ENCODE assay signal across 2 cellular contexts in the genomic region with DNA sequence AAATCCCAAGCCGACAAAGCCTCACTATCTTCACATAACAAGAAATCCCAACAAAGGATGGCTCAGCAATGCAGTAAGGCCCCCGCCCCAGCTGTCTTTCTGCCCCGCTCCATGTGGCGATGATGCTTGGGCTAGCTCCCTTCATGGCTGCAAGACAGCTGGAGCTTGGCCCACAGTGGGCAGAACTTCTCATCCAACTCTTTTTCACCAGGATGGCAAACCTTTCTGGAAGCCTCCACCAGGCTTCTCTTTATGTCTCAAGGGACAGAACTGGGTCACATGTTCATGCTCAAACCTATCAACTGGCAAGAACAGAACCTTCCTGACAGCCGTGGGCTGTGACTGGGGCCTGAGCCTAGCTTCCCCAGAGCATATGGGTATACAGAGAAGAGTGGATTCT.
A peak's percentile ranks its signal among the peaks of the same experiment; 100 is the strongest.
TF ChIP-seq lines count a peak whose summit lies in the region.

No MANE protein-coding gene starts in this region.

TF ChIP-seq in A549, 52 proteins besides CTCF, POLR2A, EP300 and RAD21 (continued from another document):
- TF ChIP-seq, protein P1, sequence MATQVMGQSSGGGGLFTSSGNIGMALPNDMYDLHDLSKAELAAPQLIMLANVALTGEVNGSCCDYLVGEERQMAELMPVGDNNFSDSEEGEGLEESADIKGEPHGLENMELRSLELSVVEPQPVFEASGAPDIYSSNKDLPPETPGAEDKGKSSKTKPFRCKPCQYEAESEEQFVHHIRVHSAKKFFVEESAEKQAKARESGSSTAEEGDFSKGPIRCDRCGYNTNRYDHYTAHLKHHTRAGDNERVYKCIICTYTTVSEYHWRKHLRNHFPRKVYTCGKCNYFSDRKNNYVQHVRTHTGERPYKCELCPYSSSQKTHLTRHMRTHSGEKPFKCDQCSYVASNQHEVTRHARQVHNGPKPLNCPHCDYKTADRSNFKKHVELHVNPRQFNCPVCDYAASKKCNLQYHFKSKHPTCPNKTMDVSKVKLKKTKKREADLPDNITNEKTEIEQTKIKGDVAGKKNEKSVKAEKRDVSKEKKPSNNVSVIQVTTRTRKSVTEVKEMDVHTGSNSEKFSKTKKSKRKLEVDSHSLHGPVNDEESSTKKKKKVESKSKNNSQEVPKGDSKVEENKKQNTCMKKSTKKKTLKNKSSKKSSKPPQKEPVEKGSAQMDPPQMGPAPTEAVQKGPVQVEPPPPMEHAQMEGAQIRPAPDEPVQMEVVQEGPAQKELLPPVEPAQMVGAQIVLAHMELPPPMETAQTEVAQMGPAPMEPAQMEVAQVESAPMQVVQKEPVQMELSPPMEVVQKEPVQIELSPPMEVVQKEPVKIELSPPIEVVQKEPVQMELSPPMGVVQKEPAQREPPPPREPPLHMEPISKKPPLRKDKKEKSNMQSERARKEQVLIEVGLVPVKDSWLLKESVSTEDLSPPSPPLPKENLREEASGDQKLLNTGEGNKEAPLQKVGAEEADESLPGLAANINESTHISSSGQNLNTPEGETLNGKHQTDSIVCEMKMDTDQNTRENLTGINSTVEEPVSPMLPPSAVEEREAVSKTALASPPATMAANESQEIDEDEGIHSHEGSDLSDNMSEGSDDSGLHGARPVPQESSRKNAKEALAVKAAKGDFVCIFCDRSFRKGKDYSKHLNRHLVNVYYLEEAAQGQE (IDR thresholded peaks at IDR 0.05): no peak
- no peak for TF ChIP-seq KDM1A (IDR thresholded peaks at IDR 0.05; ENCODE audit: low read depth)
- TF ChIP-seq, protein P2, sequence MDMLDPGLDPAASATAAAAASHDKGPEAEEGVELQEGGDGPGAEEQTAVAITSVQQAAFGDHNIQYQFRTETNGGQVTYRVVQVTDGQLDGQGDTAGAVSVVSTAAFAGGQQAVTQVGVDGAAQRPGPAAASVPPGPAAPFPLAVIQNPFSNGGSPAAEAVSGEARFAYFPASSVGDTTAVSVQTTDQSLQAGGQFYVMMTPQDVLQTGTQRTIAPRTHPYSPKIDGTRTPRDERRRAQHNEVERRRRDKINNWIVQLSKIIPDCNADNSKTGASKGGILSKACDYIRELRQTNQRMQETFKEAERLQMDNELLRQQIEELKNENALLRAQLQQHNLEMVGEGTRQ (IDR thresholded peaks at IDR 0.05): 0 out of 2 replicates have a peak, but pooled peaks have one; percentile 23
- TF ChIP-seq RCOR1 (IDR thresholded peaks at IDR 0.05; ENCODE audit: low read depth, low read length): no peak

TF ChIP-seq in GM23338, 12 proteins besides CTCF, POLR2A, EP300 and RAD21 (continued from another document):
- no peak for TF ChIP-seq NANOG (IDR thresholded peaks at IDR 0.05; ENCODE audit: borderline replicate concordance)
- TF ChIP-seq CREB1 (CRISPR knock-in tag; IDR thresholded peaks at IDR 0.05; ENCODE audit: low read depth): no peak
- TF ChIP-seq, protein P3, sequence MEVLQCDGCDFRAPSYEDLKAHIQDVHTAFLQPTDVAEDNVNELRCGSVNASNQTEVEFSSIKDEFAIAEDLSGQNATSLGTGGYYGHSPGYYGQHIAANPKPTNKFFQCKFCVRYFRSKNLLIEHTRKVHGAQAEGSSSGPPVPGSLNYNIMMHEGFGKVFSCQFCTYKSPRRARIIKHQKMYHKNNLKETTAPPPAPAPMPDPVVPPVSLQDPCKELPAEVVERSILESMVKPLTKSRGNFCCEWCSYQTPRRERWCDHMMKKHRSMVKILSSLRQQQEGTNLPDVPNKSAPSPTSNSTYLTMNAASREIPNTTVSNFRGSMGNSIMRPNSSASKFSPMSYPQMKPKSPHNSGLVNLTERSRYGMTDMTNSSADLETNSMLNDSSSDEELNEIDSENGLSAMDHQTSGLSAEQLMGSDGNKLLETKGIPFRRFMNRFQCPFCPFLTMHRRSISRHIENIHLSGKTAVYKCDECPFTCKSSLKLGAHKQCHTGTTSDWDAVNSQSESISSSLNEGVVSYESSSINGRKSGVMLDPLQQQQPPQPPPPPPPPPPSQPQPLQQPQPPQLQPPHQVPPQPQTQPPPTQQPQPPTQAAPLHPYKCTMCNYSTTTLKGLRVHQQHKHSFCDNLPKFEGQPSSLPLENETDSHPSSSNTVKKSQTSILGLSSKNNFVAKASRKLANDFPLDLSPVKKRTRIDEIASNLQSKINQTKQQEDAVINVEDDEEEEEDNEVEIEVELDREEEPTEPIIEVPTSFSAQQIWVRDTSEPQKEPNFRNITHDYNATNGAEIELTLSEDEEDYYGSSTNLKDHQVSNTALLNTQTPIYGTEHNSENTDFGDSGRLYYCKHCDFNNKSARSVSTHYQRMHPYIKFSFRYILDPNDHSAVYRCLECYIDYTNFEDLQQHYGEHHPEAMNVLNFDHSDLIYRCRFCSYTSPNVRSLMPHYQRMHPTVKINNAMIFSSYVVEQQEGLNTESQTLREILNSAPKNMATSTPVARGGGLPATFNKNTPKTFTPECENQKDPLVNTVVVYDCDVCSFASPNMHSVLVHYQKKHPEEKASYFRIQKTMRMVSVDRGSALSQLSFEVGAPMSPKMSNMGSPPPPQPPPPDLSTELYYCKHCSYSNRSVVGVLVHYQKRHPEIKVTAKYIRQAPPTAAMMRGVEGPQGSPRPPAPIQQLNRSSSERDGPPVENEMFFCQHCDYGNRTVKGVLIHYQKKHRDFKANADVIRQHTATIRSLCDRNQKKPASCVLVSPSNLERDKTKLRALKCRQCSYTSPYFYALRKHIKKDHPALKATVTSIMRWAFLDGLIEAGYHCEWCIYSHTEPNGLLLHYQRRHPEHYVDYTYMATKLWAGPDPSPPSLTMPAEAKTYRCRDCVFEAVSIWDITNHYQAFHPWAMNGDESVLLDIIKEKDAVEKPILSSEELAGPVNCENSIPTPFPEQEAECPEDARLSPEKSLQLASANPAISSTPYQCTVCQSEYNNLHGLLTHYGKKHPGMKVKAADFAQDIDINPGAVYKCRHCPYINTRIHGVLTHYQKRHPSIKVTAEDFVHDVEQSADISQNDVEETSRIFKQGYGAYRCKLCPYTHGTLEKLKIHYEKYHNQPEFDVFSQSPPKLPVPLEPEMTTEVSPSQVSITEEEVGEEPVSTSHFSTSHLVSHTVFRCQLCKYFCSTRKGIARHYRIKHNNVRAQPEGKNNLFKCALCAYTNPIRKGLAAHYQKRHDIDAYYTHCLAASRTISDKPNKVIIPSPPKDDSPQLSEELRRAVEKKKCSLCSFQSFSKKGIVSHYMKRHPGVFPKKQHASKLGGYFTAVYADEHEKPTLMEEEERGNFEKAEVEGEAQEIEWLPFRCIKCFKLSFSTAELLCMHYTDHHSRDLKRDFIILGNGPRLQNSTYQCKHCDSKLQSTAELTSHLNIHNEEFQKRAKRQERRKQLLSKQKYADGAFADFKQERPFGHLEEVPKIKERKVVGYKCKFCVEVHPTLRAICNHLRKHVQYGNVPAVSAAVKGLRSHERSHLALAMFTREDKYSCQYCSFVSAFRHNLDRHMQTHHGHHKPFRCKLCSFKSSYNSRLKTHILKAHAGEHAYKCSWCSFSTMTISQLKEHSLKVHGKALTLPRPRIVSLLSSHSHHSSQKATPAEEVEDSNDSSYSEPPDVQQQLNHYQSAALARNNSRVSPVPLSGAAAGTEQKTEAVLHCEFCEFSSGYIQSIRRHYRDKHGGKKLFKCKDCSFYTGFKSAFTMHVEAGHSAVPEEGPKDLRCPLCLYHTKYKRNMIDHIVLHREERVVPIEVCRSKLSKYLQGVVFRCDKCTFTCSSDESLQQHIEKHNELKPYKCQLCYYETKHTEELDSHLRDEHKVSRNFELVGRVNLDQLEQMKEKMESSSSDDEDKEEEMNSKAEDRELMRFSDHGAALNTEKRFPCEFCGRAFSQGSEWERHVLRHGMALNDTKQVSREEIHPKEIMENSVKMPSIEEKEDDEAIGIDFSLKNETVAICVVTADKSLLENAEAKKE (CRISPR knock-in tag; IDR thresholded peaks at IDR 0.05): no peak
